Comparison of ENCODE assay signal across 8 cellular contexts in the genomic region with DNA sequence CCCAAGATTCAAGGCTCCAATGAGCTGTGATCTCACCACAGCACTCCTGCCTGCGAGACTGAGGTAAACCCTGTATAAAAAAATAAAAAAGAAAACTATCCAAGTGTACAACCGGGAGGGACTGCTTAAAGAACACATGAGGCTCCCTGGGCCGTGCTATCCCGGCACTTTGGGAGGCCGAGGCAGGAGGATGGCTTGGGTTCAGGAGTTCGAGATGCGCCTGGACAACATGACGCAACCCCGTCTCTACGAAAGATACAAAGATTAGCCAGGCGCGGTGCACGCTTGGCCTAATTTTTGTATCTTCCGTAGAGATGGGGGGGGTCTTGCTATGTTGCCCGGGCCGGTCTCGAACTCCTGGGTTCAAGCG.
DNase-seq lines count a peak whose midpoint lies in the region; ATAC-seq, FAIRE-seq and TF ChIP-seq lines count a peak whose summit lies in the region.
"Not testable (repeated sequence)": the region's sequence is repeated elsewhere in the genome, so short reads cannot be mapped to it uniquely, and the experiment has no call there.

No MANE protein-coding gene starts in this region.

- WGBS in thymus: 94% methylated on average over 18 of the region's 18 CpGs

- not testable (repeated sequence) for ATAC-seq in CD4-positive, alpha-beta T cell (ENCODE audit: poor library complexity); activated naive CD8-positive, alpha-beta T cell treated with anti-CD3 and anti-CD28 coated beads, Interleukin-2, amount 50 U/mL, for 24 hours
- ATAC-seq in HG02981 (IDR thresholded peaks at IDR 0.05; ENCODE audit: unreplicated experiment) (peak; percentile 4), left colon (peak; percentile 1)

- H3K27ac Mint-ChIP-seq in CD4-positive, alpha-beta T cell: peak overlapping the region; percentile 100
- peak overlapping the region; percentile 76 for H3K27ac Mint-ChIP-seq in activated naive CD8-positive, alpha-beta T cell treated with anti-CD3 and anti-CD28 coated beads, Interleukin-2, amount 50 U/mL, for 24 hours
- peak overlapping the region; percentile 97 for H3K27ac Mint-ChIP-seq in osteocyte (ENCODE audit: unreplicated experiment)

- POLR2A ChIA-PET in CD4-positive, alpha-beta T cell (lab: Charles Lee): interaction anchor here (0.9 to 1.6 kb wide), 3 partner anchors 20 to 1224 kb away, joined by 3 to 14 read pairs (median 5); partner anchors contain the start of gene SBDS
- POLR2A ChIA-PET in endothelial cell of umbilical vein (lab: Charles Lee): not testable (repeated sequence)

- not testable (repeated sequence) for H3K4me1 ChIP-seq in SJCRH30; endothelial cell of umbilical vein (ENCODE audit: control insufficient read depth, extremely low read depth, insufficient read depth, low read length); thymus (ENCODE audit: control insufficient read depth, insufficient read depth, low read length)

- TSS peak; percentile 95 for BruUV-seq in endothelial cell of umbilical vein (replicated peaks; lab: Mats Ljungman, UMichigan)

- dilution Hi-C loops in endothelial cell of umbilical vein (cut with MboI; ENCODE audit: extremely low pct_ligation_motif_present, low sequenced_read_pairs): not testable (repeated sequence)

- H3K27me3 Mint-ChIP-seq in CD4-positive, alpha-beta T cell; activated naive CD8-positive, alpha-beta T cell treated with anti-CD3 and anti-CD28 coated beads, Interleukin-2, amount 50 U/mL, for 24 hours; osteocyte (ENCODE audit: unreplicated experiment): not testable (repeated sequence)

- H3K9me3 ChIP-seq in CD4-positive, alpha-beta T cell (ENCODE audit: control insufficient read depth, low read length); SJCRH30 (replicated peaks); endothelial cell of umbilical vein (replicated peaks; ENCODE audit: control insufficient read depth, insufficient read depth, low read length); thymus (ENCODE audit: control insufficient read depth): not testable (repeated sequence)

- not testable (repeated sequence) for FAIRE-seq in endothelial cell of umbilical vein (lab: Jason Lieb, UNC)

- H3K27me3 ChIP-seq in CD4-positive, alpha-beta T cell (ENCODE audit: control insufficient read depth, insufficient read depth, low read length); SJCRH30; endothelial cell of umbilical vein (ENCODE audit: control insufficient read depth in 2 of 2, insufficient read depth in 2 of 2, low read length in 2 of 2); thymus (ENCODE audit: control insufficient read depth, insufficient read depth): not testable (repeated sequence)

- not testable (repeated sequence) for H3K36me3 Mint-ChIP-seq in CD4-positive, alpha-beta T cell (ENCODE audit: low read depth); activated naive CD8-positive, alpha-beta T cell treated with anti-CD3 and anti-CD28 coated beads, Interleukin-2, amount 50 U/mL, for 24 hours (ENCODE audit: low read depth); osteocyte (ENCODE audit: unreplicated experiment)

- TF ChIP-seq POLR2A in endothelial cell of umbilical vein (IDR thresholded peaks at IDR 0.05; ENCODE audit: low read depth, low read length): not testable (repeated sequence)

- peaks cover 17% of the 10 kb centered on the region for H3K4me1 Mint-ChIP-seq in CD4-positive, alpha-beta T cell (ENCODE audit: low read depth)
- not testable (repeated sequence) for H3K4me1 Mint-ChIP-seq in activated naive CD8-positive, alpha-beta T cell treated with anti-CD3 and anti-CD28 coated beads, Interleukin-2, amount 50 U/mL, for 24 hours; osteocyte (ENCODE audit: unreplicated experiment)

- peak overlapping the region; percentile 77 for H2AFZ ChIP-seq in endothelial cell of umbilical vein (ENCODE audit: low read depth, low read length)

- not testable (repeated sequence) for H3K9me3 Mint-ChIP-seq in CD4-positive, alpha-beta T cell; activated naive CD8-positive, alpha-beta T cell treated with anti-CD3 and anti-CD28 coated beads, Interleukin-2, amount 50 U/mL, for 24 hours; osteocyte (ENCODE audit: unreplicated experiment)

- H3K9ac ChIP-seq in endothelial cell of umbilical vein (replicated peaks; ENCODE audit: extremely low read depth, insufficient read depth, low read length): not testable (repeated sequence)

- peak overlapping the region; percentile 96 for H3K4me3 Mint-ChIP-seq in CD4-positive, alpha-beta T cell
- peak overlapping the region; percentile 87 for H3K4me3 Mint-ChIP-seq in activated naive CD8-positive, alpha-beta T cell treated with anti-CD3 and anti-CD28 coated beads, Interleukin-2, amount 50 U/mL, for 24 hours
- H3K4me3 Mint-ChIP-seq in osteocyte (ENCODE audit: unreplicated experiment): peak overlapping the region; percentile 84

- not testable (repeated sequence) for TF ChIP-seq CTCF in CD4-positive, alpha-beta T cell (IDR thresholded peaks at IDR 0.05); endothelial cell of umbilical vein (IDR thresholded peaks at IDR 0.05; ENCODE audit: extremely low read depth in 1 of 2, insufficient read depth in 1 of 2, low read depth in 1 of 2, low read length in 2 of 2); osteocyte (IDR thresholded peaks at IDR 0.05)

- not testable (repeated sequence) for H3K79me2 ChIP-seq in endothelial cell of umbilical vein (ENCODE audit: control insufficient read depth, insufficient read depth, low read length)

- intact Hi-C loops in CD4-positive, alpha-beta T cell (cut with DNase I, micrococcal nuclease): loop anchor here (2.0 to 5.0 kb wide), 2 partner anchors 20 to 101 kb away; partner anchors contain the start of gene VKORC1L1 (in 1 of the 2)
- intact Hi-C loops in endothelial cell of umbilical vein (cut with micrococcal nuclease); left colon (cut with DNase I, micrococcal nuclease): not testable (repeated sequence)

- not testable (repeated sequence) for H3K36me3 ChIP-seq in SJCRH30; endothelial cell of umbilical vein (ENCODE audit: control insufficient read depth in 2 of 2, extremely low read depth in 1 of 2, insufficient read depth in 2 of 2, low read length in 2 of 2); thymus (ENCODE audit: control insufficient read depth, insufficient read depth)

- H4K20me1 ChIP-seq in endothelial cell of umbilical vein (replicated peaks; ENCODE audit: control insufficient read depth, extremely low read depth, insufficient read depth, low read length): not testable (repeated sequence)

- H3K27ac ChIP-seq in CD4-positive, alpha-beta T cell (ENCODE audit: low read depth, low read length): peak overlapping the region; percentile 71
- not testable (repeated sequence) for H3K27ac ChIP-seq in SJCRH30
- peak overlapping the region; percentile 52 for H3K27ac ChIP-seq in endothelial cell of umbilical vein (ENCODE audit: insufficient read depth, low read depth, low read length)
- peak overlapping the region; percentile 81 for H3K27ac ChIP-seq in thymus (ENCODE audit: low read depth)

- H3K9me1 ChIP-seq in endothelial cell of umbilical vein (replicated peaks; ENCODE audit: control insufficient read depth, extremely low read depth, insufficient read depth, low read length): not testable (repeated sequence)

- not testable (repeated sequence) for DNase-seq in CD4-positive, alpha-beta T cell; SJCRH30; activated naive CD8-positive, alpha-beta T cell treated with anti-CD3 and anti-CD28 coated beads, Interleukin-2, amount 50 U/mL, for 24 hours; endothelial cell of umbilical vein (ENCODE audit: low read depth, low spot score); osteocyte (ENCODE audit: extremely low spot score, unreplicated experiment)
- DNase-seq in left colon: peak in 1 of 2 donors; percentile 30

- peak overlapping the region; percentile 46 for H3K4me2 ChIP-seq in endothelial cell of umbilical vein (ENCODE audit: insufficient read depth, low read length)

- CTCF ChIA-PET in CD4-positive, alpha-beta T cell (lab: Charles Lee); endothelial cell of umbilical vein (lab: Charles Lee): not testable (repeated sequence)

- H3K4me3 ChIP-seq in SJCRH30 (peak overlapping the region; percentile 99), endothelial cell of umbilical vein (replicated peaks in 1 of 3; ENCODE audit: insufficient read depth in 1 of 3, low read depth in 1 of 3, low read length in 3 of 3) (peak overlapping the region in 2 of 3 experiments; percentile 60 to 66), thymus (ENCODE audit: low read length) (peak overlapping the region; percentile 75)
